1 cellular context compared by ENCODE assay signal in genomic region chr20:31674895-31675827, GRCh38.
TF ChIP-seq lines count a peak whose summit lies in the region.

No MANE protein-coding gene starts in this region.

TF ChIP-seq in GM12878, 131 proteins besides CTCF, POLR2A, EP300 and RAD21 (continued from another document and continues in another):
- no peak for TF ChIP-seq PRDM15 (CRISPR knock-in tag; IDR thresholded peaks at IDR 0.05)
- TF ChIP-seq JUND (IDR thresholded peaks at IDR 0.05; ENCODE audit: low read depth, low read length) = no peak
- TF ChIP-seq POLR2AphosphoS2 (IDR thresholded peaks at IDR 0.05; ENCODE audit: low read depth, low read length) = no peak
- peak; percentile 67 for TF ChIP-seq MEF2B (IDR thresholded peaks at IDR 0.05; ENCODE audit: partially characterized antibody, poor library complexity, severe bottlenecking)
- TF ChIP-seq PAX8 (IDR thresholded peaks at IDR 0.05) = no peak
- TF ChIP-seq EGR1 (IDR thresholded peaks at IDR 0.05; ENCODE audit: borderline replicate concordance in 1 of 2, low read depth in 2 of 2, low read length in 2 of 2) = peak in 1 of 2 experiments; percentile 56; a peak in 2 of 3 replicates
- TF ChIP-seq ATF3 (IDR thresholded peaks at IDR 0.05; ENCODE audit: borderline replicate concordance, extremely low read depth, low read depth, low read length) = no peak
- no peak for TF ChIP-seq BRCA1 (IDR thresholded peaks at IDR 0.05; ENCODE audit: low read depth, low read length)
- TF ChIP-seq MEF2A (IDR thresholded peaks at IDR 0.05; ENCODE audit: insufficient read depth, low read depth, low read length) = no peak
- no peak for TF ChIP-seq PBX3 (IDR thresholded peaks at IDR 0.05; ENCODE audit: insufficient replicate concordance, low read depth, low read length)
- TF ChIP-seq ZSCAN29 (IDR thresholded peaks at IDR 0.05) = no peak
- no peak for TF ChIP-seq EZH2 (IDR thresholded peaks at IDR 0.05; ENCODE audit: borderline replicate concordance, control insufficient read depth, low read depth, low read length)
- TF ChIP-seq SIN3A (IDR thresholded peaks at IDR 0.05; ENCODE audit: low read depth, low read length) = no peak
- TF ChIP-seq CREM (IDR thresholded peaks at IDR 0.05; ENCODE audit: low read depth) = peak; percentile 83
- TF ChIP-seq YBX1 (IDR thresholded peaks at IDR 0.05) = no peak
- TF ChIP-seq PML (IDR thresholded peaks at IDR 0.05; ENCODE audit: low read length) = no peak
- TF ChIP-seq ZNF207 (IDR thresholded peaks at IDR 0.05; ENCODE audit: borderline replicate concordance) = no peak
- no peak for TF ChIP-seq SUZ12 (IDR thresholded peaks at IDR 0.05; ENCODE audit: unreplicated experiment)
- TF ChIP-seq E2F4 (IDR thresholded peaks at IDR 0.05; ENCODE audit: low read depth, low read length) = no peak
- no peak for TF ChIP-seq SMARCA5 (IDR thresholded peaks at IDR 0.05)
- TF ChIP-seq BACH1 (IDR thresholded peaks at IDR 0.05; ENCODE audit: borderline replicate concordance) = no peak
- TF ChIP-seq NR2C2 (IDR thresholded peaks at IDR 0.05; ENCODE audit: borderline replicate concordance, control insufficient read depth, insufficient read length, low read depth) = no peak
- TF ChIP-seq WRNIP1 (IDR thresholded peaks at IDR 0.05; ENCODE audit: borderline replicate concordance, low read depth, low read length) = no peak
- no peak for TF ChIP-seq SKIL (IDR thresholded peaks at IDR 0.05; ENCODE audit: low read depth, poor library complexity, severe bottlenecking)
- no peak for TF ChIP-seq ZNF24 (IDR thresholded peaks at IDR 0.05)
- no peak for TF ChIP-seq SMC3 (IDR thresholded peaks at IDR 0.05; ENCODE audit: borderline replicate concordance, low read length)
- TF ChIP-seq IRF3 (IDR thresholded peaks at IDR 0.05) = no peak
- no peak for TF ChIP-seq RBBP5 (conservative IDR thresholded peaks at IDR 0.05)
- no peak for TF ChIP-seq RELA (IDR thresholded peaks at IDR 0.05; ENCODE audit: borderline replicate concordance, partially characterized antibody)
- no peak for TF ChIP-seq ZNF592 (IDR thresholded peaks at IDR 0.05)
- TF ChIP-seq SRF (IDR thresholded peaks at IDR 0.05; ENCODE audit: low read depth in 2 of 2, low read length in 2 of 2) = no peak
- TF ChIP-seq HDAC2 (IDR thresholded peaks at IDR 0.05) = no peak
- TF ChIP-seq RFX5 (IDR thresholded peaks at IDR 0.05; ENCODE audit: low read depth, low read length) = no peak
- TF ChIP-seq ZNF622 (IDR thresholded peaks at IDR 0.05) = no peak
- no peak for TF ChIP-seq CEBPZ (IDR thresholded peaks at IDR 0.05; ENCODE audit: low read depth, low read length)
- TF ChIP-seq RAD51 (IDR thresholded peaks at IDR 0.05) = no peak
- TF ChIP-seq ZBTB4 (CRISPR knock-in tag; IDR thresholded peaks at IDR 0.05) = 0 out of 2 replicates have a peak, but pooled peaks have one; percentile 36
- no peak for TF ChIP-seq SREBF1 (IDR thresholded peaks at IDR 0.05; ENCODE audit: low read length)
- no peak for TF ChIP-seq SMAD1 (IDR thresholded peaks at IDR 0.05; ENCODE audit: low read depth, partially characterized antibody)
- no peak for TF ChIP-seq CHD2 (IDR thresholded peaks at IDR 0.05; ENCODE audit: borderline replicate concordance, low read depth, low read length)
- no peak for TF ChIP-seq ESRRA (IDR thresholded peaks at IDR 0.05; ENCODE audit: low read length)
